Comparison of ENCODE assay signal across 24 cellular contexts in the genomic region with DNA sequence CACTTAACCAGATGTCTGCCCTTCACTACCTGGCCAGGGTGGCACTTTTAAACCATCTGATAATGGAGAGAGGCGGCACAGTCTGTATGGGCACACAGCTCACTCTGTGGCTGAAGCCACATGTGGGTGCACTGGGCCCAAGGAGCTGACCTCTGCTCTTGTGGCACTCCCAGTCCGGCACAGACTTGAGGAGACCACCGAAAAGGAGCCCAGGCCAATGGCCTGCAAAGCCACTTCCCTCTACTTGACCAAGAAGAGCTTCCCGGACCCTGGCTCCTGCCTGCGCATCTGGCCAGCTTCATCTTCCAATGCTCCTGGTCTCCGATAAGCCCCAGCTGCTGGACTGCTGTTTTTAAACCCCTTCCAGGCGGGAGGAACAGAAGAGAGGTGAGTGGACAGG. TPM values are rescaled to one million over a fixed set of nuclear protein-coding genes. Genes with fewer than 3 reads are reported as not detected.
"Had no signal": no experiment of that assay in that cellular context is flagged by ENCODE, and none has a peak within 500 bp of the region (broad histone marks: within the 10 kb centered on the region; RNA-seq: fewer than 3 reads in every experiment).

No MANE protein-coding gene starts in this region.

- H3K27me3 ChIP-seq: MG63, SJSA1 had no signal

- H3K9me3 ChIP-seq: MG63, SJSA1 had no signal

- H3K4me3 ChIP-seq: MG63, SJSA1, SK-N-MC had no signal

- H3K27ac ChIP-seq: SJSA1, SK-N-MC had no signal

- DNase-seq: IMR-90, Karpas-422, KG1, MG63, NCI-H1092, NCI-H1105 treated with DMSO at 0.1 percent for 48 hours, NCI-H1417 treated with DMSO at 0.1 percent for 48 hours, NCI-H146, NCI-H1694 treated with DMSO at 0.1 percent for 48 hours, NCI-H1930, NCI-H2081 treated with DMSO at 0.1 percent for 48 hours, NCI-H2171, NCI-H226, NCI-H446, NCI-H510A, NCI-H524 treated with DMSO at 0.1 percent for 48 hours, NCI-H69, NCI-H774, Right ventricle myocardium superior, RPMI8226, SIG-M5 had no signal

- H3K36me3 ChIP-seq: MG63, SJSA1 had no signal

- FAIRE-seq: RCC 7860 had no signal

RNA-seq across cellular contexts. Expression of a gene that starts 11.8 kb away (rescaled TPM):
- total RNA-seq: Right ventricle myocardium superior had no signal
